In genomic region chr18:3596324-3597158, GRCh38 we compare ENCODE assay signal across 8 cellular contexts.
A peak's percentile ranks its signal among the peaks of the same experiment; 100 is the strongest.
DNase-seq lines count a peak whose midpoint lies in the region; ATAC-seq and TF ChIP-seq lines count a peak whose summit lies in the region.

No MANE protein-coding gene starts in this region.

- ATAC-seq in HG03159 (IDR thresholded peaks at IDR 0.05; ENCODE audit: unreplicated experiment) (peak; percentile 34), HG03457 (IDR thresholded peaks at IDR 0.05; ENCODE audit: unreplicated experiment) (no peak)

- peak overlapping the region; percentile 98 for H3K27ac Mint-ChIP-seq in MCF 10A (ENCODE audit: low read depth, unreplicated experiment)

- peaks cover 12% of the 10 kb centered on the region for H3K36me3 Mint-ChIP-seq in MCF 10A (ENCODE audit: insufficient read depth, unreplicated experiment)

- BruUV-seq in MCF 10A (replicated peaks; lab: Mats Ljungman, UMichigan): no TSS peak

- no peaks in the 10 kb centered on the region for H3K36me3 ChIP-seq in SK-N-MC (ENCODE audit: insufficient read depth, low read length)

- peaks cover 40% of the 10 kb centered on the region for H3K4me1 Mint-ChIP-seq in MCF 10A (ENCODE audit: insufficient read depth, unreplicated experiment)

- peak; percentile 0 for DNase-seq in NCI-H1092 treated with DMSO at 0.1 percent for 48 hours (lab: John Stamatoyannopoulos, UW)
- no peak for DNase-seq in NCI-H1092 (lab: John Stamatoyannopoulos, UW)
- no peak for DNase-seq in SK-N-MC (ENCODE audit: low read depth, low spot score)
- no peak for DNase-seq in MCF 10A (ENCODE audit: unreplicated experiment)
- DNase-seq in stimulated activated CD4-positive, alpha-beta T cell treated with anti-CD3 and anti-CD28 coated beads, TNF-alpha, amount 100 ng/mL, for 24 hours (ENCODE audit: low read depth in 3 of 3): peak in 2 of 3 experiments; percentile 20 to 50

- no peaks in the 10 kb centered on the region for H3K9me3 ChIP-seq in SK-N-MC (ENCODE audit: low read depth, low read length)

- peak overlapping the region; percentile 55 for H3K4me3 Mint-ChIP-seq in MCF 10A (ENCODE audit: unreplicated experiment)

- TF ChIP-seq CTCF in MCF 10A (IDR thresholded peaks at IDR 0.05; ENCODE audit: unreplicated experiment): no peak

- no peaks in the 10 kb centered on the region for H3K9me3 Mint-ChIP-seq in MCF 10A (ENCODE audit: unreplicated experiment)

- CTCF ChIA-PET in MCF 10A (lab: Yijun Ruan, JAX): interaction anchor here (0.6 to 6.4 kb wide), 10 partner anchors 9 to 598 kb away, joined by 3 to 76 read pairs (median 6); no protein-coding TSS in a partner anchor

- no peaks in the 10 kb centered on the region for H3K27me3 Mint-ChIP-seq in MCF 10A (ENCODE audit: insufficient read depth, unreplicated experiment)

- POLR2A ChIA-PET in MCF 10A (lab: Yijun Ruan, JAX): interaction anchor here (0.6 to 7.1 kb wide), 18 partner anchors 10 to 941 kb away, joined by 3 to 325 read pairs (median 19); partner anchors contain the start of genes MYL12A, MYL12B and TGIF1

- peak overlapping the region; percentile 50; the same call in 1 of the 2 replicates for H3K27ac ChIP-seq in SK-N-MC
- H3K27ac ChIP-seq in layer of hippocampus (ENCODE audit: low read depth, low read length): peak overlapping the region; percentile 97

- intact Hi-C loops in MCF 10A (cut with micrococcal nuclease): loop anchor here (10.0 kb wide), 1 partner anchor 212 kb away; no protein-coding TSS in a partner anchor

- no peaks in the 10 kb centered on the region for H3K27me3 ChIP-seq in layer of hippocampus (ENCODE audit: control insufficient read depth, insufficient read depth, low read length)

- no peak overlapping the region for H3K9ac ChIP-seq in SK-N-MC (ENCODE audit: insufficient read length)

- H3K4me3 ChIP-seq in SK-N-MC: no peak overlapping the region

Comparison
In these comparisons a context has a peak if more than half of its experiments do, and no peak if none do; other contexts are left out.
1. DNase-seq: peak in NCI-H1092 treated with DMSO at 0.1 percent for 48 hours (single experiment) and stimulated activated CD4-positive, alpha-beta T cell treated with anti-CD3 and anti-CD28 coated beads, TNF-alpha, amount 100 ng/mL, for 24 hours (2 of 3); none in NCI-H1092 (single experiment), SK-N-MC (single experiment) and MCF 10A (single experiment).